Comparison of ENCODE assay signal across 18 cellular contexts in the genomic region with DNA sequence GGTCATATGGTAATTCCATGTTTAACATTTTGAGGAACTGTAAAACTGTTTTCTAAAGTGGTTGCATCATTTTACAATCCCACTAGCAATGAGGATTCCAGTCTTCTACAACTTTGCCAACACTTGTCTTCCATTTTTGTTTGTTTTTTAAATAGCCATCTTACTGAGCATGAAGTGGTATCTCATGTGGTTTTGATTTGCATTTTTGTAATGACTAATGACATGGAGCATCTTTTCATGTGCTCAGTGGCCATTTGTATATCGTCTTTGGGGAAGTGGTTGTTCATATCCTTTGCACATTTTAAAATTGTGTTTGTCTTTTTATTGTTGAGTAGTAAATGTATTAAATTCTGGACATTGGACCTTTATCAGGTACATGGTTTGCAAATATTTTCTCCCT.
DNase-seq lines count a peak whose midpoint lies in the region; ATAC-seq, FAIRE-seq and TF ChIP-seq lines count a peak whose summit lies in the region.
"Had no signal": no experiment of that assay in that cellular context is flagged by ENCODE, and none has a peak within 500 bp of the region (broad histone marks: within the 10 kb centered on the region; RNA-seq: fewer than 3 reads in every experiment).

No MANE protein-coding gene starts in this region.

- H3K9me3 ChIP-seq in CD4-positive, alpha-beta memory T cell (ENCODE audit: control insufficient read depth in 1 of 2, low read length in 2 of 2), result no peaks in the 10 kb centered on the region
- H3K9me3 ChIP-seq: sigmoid colon, vagina had no signal

- H3K36me3 Mint-ChIP-seq in Calu3 (ENCODE audit: insufficient read depth, unreplicated experiment), result no peaks in the 10 kb centered on the region
- H3K36me3 Mint-ChIP-seq in effector memory CD8-positive, alpha-beta T cell (ENCODE audit: insufficient read depth), result peaks cover 54% of the 10 kb centered on the region
- H3K36me3 Mint-ChIP-seq in CD4-positive, alpha-beta memory T cell, result peaks cover 66 to 72% of the 10 kb centered on the region in 2 donors

- no peak overlapping the region for H3K27ac Mint-ChIP-seq in Calu3 (ENCODE audit: unreplicated experiment)
- no peak overlapping the region for H3K27ac Mint-ChIP-seq in effector memory CD8-positive, alpha-beta T cell
- H3K27ac Mint-ChIP-seq in CD4-positive, alpha-beta memory T cell, result peak overlapping the region in 1 of 7 donors; percentile 53

- H3K27me3 Mint-ChIP-seq in Calu3 (ENCODE audit: unreplicated experiment), result no peaks in the 10 kb centered on the region
- H3K27me3 Mint-ChIP-seq in effector memory CD8-positive, alpha-beta T cell, result no peaks in the 10 kb centered on the region
- H3K27me3 Mint-ChIP-seq in CD4-positive, alpha-beta memory T cell, result no peaks in the 10 kb centered on the region

- no peaks in the 10 kb centered on the region for H3K4me1 ChIP-seq in CD4-positive, alpha-beta memory T cell (ENCODE audit: insufficient read depth, low read length)

- TF ChIP-seq CTCF in Calu3 (IDR thresholded peaks at IDR 0.05; ENCODE audit: unreplicated experiment), result no peak

- no peak overlapping the region for H3K4me3 Mint-ChIP-seq in Calu3 (ENCODE audit: low read depth, unreplicated experiment)
- no peak overlapping the region for H3K4me3 Mint-ChIP-seq in effector memory CD8-positive, alpha-beta T cell
- H3K4me3 Mint-ChIP-seq in CD4-positive, alpha-beta memory T cell, result no peak overlapping the region

- no peak for DNase-seq in GM18507 (ENCODE audit: extremely low spot score, insufficient read length, low read depth)
- DNase-seq in fibroblast of peridontal ligament (ENCODE audit: extremely low read depth), result peak; percentile 60
- no peak for DNase-seq in Right ventricle myocardium inferior (ENCODE audit: missing footprints)
- no peak for DNase-seq in Calu3
- DNase-seq in effector memory CD8-positive, alpha-beta T cell, result no peak
- DNase-seq in CD4-positive, alpha-beta memory T cell, result no peak
- DNase-seq: activated T-cell treated with anti-CD3 and anti-CD28 coated beads for 4 hours, caudate nucleus, DMS 273 treated with DMSO at 0.1 percent for 48 hours, NCI-H187, sigmoid colon, T1000 had no signal

- no peaks in the 10 kb centered on the region for H3K27me3 ChIP-seq in CD4-positive, alpha-beta memory T cell (ENCODE audit: insufficient read depth, low read length)
- H3K27me3 ChIP-seq: sigmoid colon, vagina had no signal

- CTCF ChIA-PET in Calu3 (lab: Charles Lee), result no interaction called here
- CTCF ChIA-PET in CD4-positive, alpha-beta memory T cell (lab: Charles Lee; ENCODE audit: partially characterized antibody), result no interaction called here

- H3K9me3 Mint-ChIP-seq in Calu3 (ENCODE audit: low read depth, unreplicated experiment), result peaks cover 3% of the 10 kb centered on the region
- H3K9me3 Mint-ChIP-seq in effector memory CD8-positive, alpha-beta T cell, result no peaks in the 10 kb centered on the region
- H3K9me3 Mint-ChIP-seq in CD4-positive, alpha-beta memory T cell, result peaks cover 0 to 5% (median 2%) of the 10 kb centered on the region in 8 donors

- FAIRE-seq in GM18507 (lab: Jason Lieb, UNC), result peak; percentile 80
- FAIRE-seq: HepG2 had no signal

- POLR2A ChIA-PET in CD4-positive, alpha-beta memory T cell (lab: Charles Lee; ENCODE audit: partially characterized antibody), result no interaction called here

- BruUV-seq in Calu3 (replicated peaks; lab: Mats Ljungman, UMichigan), result no TSS peak

- peaks cover 53% of the 10 kb centered on the region for H3K36me3 ChIP-seq in CD4-positive, alpha-beta memory T cell (ENCODE audit: insufficient read depth, low read length)

- no peak overlapping the region for H3K27ac ChIP-seq in CD4-positive, alpha-beta memory T cell (ENCODE audit: low read depth, low read length)
- H3K27ac ChIP-seq: sigmoid colon, vagina had no signal

- peak; percentile 62 for ATAC-seq in GM21390 (IDR thresholded peaks at IDR 0.05; ENCODE audit: unreplicated experiment)
- peak; percentile 70 for ATAC-seq in HG03460 (IDR thresholded peaks at IDR 0.05; ENCODE audit: unreplicated experiment)
- no peak for ATAC-seq in Right ventricle myocardium inferior
- ATAC-seq in effector memory CD8-positive, alpha-beta T cell (replicated peaks), result no peak
- ATAC-seq: esophagus mucosa, HCT116, HepG2 had no signal

- H3K4me1 Mint-ChIP-seq in Calu3 (ENCODE audit: low read depth, unreplicated experiment), result peaks cover 9% of the 10 kb centered on the region
- peaks cover 16 to 34% of the 10 kb centered on the region in 2 donors for H3K4me1 Mint-ChIP-seq in effector memory CD8-positive, alpha-beta T cell (ENCODE audit: low read depth in 2 of 2)
- peaks cover 29 to 40% (median 33%) of the 10 kb centered on the region in 4 donors for H3K4me1 Mint-ChIP-seq in CD4-positive, alpha-beta memory T cell

- intact Hi-C loops in Right ventricle myocardium inferior (cut with DNase I), result no loop called here
- intact Hi-C loops in Calu3 (cut with micrococcal nuclease; ENCODE audit: unreplicated experiment), result no loop called here
- intact Hi-C loops in CD4-positive, alpha-beta memory T cell (cut with micrococcal nuclease), result no loop called here

- no peak overlapping the region for H3K4me3 ChIP-seq in CD4-positive, alpha-beta memory T cell (ENCODE audit: low read length in 2 of 2)
- H3K4me3 ChIP-seq: sigmoid colon, vagina had no signal

Comparison
In these comparisons a context has a peak if more than half of its experiments do, and no peak if none do; other contexts are left out.
1. ATAC-seq: peak in GM21390 (single experiment) and HG03460 (single experiment); none in Right ventricle myocardium inferior (single experiment) and effector memory CD8-positive, alpha-beta T cell (single experiment).